ENCODE assay signal across 10 cellular contexts in genomic region chr15:55627730-55628368, GRCh38. TPM values are rescaled to one million over a fixed set of nuclear protein-coding genes. Genes with fewer than 3 reads are reported as not detected.
A peak's percentile ranks its signal among the peaks of the same experiment; 100 is the strongest.
DNase-seq lines count a peak whose midpoint lies in the region; ATAC-seq and TF ChIP-seq lines count a peak whose summit lies in the region.
"Had no signal": no experiment of that assay in that cellular context is flagged by ENCODE, and none has a peak within 500 bp of the region (broad histone marks: within the 10 kb centered on the region; RNA-seq: fewer than 3 reads in every experiment).

No MANE protein-coding gene starts in this region.

- peak overlapping the region; percentile 6 for H3K4me3 ChIP-seq in OCI-LY1 (ENCODE audit: low read depth, low read length, poor library complexity, severe bottlenecking)
- H3K4me3 ChIP-seq in aorta (ENCODE audit: low read length in 2 of 2), result no peak overlapping the region
- H3K4me3 ChIP-seq: dorsolateral prefrontal cortex had no signal

- H3K9me3 ChIP-seq in OCI-LY1 (ENCODE audit: low read length) (no peaks in the 10 kb centered on the region), aorta (ENCODE audit: control insufficient read depth, low read length) (no peaks in the 10 kb centered on the region)

- ATAC-seq in aorta (ENCODE audit: low FRiP score) (no peak), HG03460 (IDR thresholded peaks at IDR 0.05; ENCODE audit: unreplicated experiment) (no peak)

- no peaks in the 10 kb centered on the region for H3K79me2 ChIP-seq in OCI-LY1 (ENCODE audit: insufficient read depth, low read length)

- H3K27me3 ChIP-seq in OCI-LY1 (ENCODE audit: insufficient read depth, low read length) (no peaks in the 10 kb centered on the region), aorta (ENCODE audit: control insufficient read depth in 1 of 2, insufficient read depth in 2 of 2, low read length in 1 of 2) (no peaks in the 10 kb centered on the region)

- DNase-seq in GM03348 (ENCODE audit: low spot score) (peak; percentile 74), epithelial cell of prostate (ENCODE audit: low read depth, low spot score) (peak; percentile 92), putamen (ENCODE audit: low spot score) (peak; percentile 26), NCI-H146 (lab: John Stamatoyannopoulos, UW) (no peak), aorta (no peak), superior temporal gyrus (ENCODE audit: extremely low spot score) (no peak)

- peaks cover 32% of the 10 kb centered on the region for H3F3A ChIP-seq in OCI-LY1 (ENCODE audit: insufficient read depth, low read length)

- H3K4me1 ChIP-seq in OCI-LY1 (ENCODE audit: insufficient read depth, low read length, severe bottlenecking) (peaks cover 90% of the 10 kb centered on the region), aorta (ENCODE audit: control insufficient read depth in 1 of 2, insufficient read depth in 2 of 2, low read length in 2 of 2) (no peaks in the 10 kb centered on the region)

- no peak overlapping the region for H2AFZ ChIP-seq in OCI-LY1 (ENCODE audit: low read length)

- no peaks in the 10 kb centered on the region for H3K36me3 ChIP-seq in OCI-LY1 (ENCODE audit: insufficient read depth, low read length)
- no peaks in the 10 kb centered on the region for H3K36me3 ChIP-seq in aorta (ENCODE audit: control insufficient read depth in 1 of 2, insufficient read depth in 2 of 2, low read length in 1 of 2)

- intact Hi-C loops in aorta (cut with DNase I), result no loop called here

- H4K20me1 ChIP-seq in OCI-LY1 (ENCODE audit: insufficient read depth, low read length), result no peaks in the 10 kb centered on the region

- H3K27ac ChIP-seq in OCI-LY1 (ENCODE audit: low read depth, low read length, poor library complexity, severe bottlenecking) (peak overlapping the region; percentile 94), epithelial cell of prostate (peak overlapping the region; percentile 32), aorta (ENCODE audit: low read depth in 1 of 2, low read length in 2 of 2) (no peak overlapping the region)
- H3K27ac ChIP-seq: dorsolateral prefrontal cortex had no signal

- H3K9ac ChIP-seq in OCI-LY1 (ENCODE audit: low read length), result peak overlapping the region; percentile 58

- no peaks in the 10 kb centered on the region for H3K9me2 ChIP-seq in OCI-LY1 (ENCODE audit: low read depth, low read length)

- peak overlapping the region; percentile 61 for H3K4me2 ChIP-seq in OCI-LY1 (ENCODE audit: low read length)

- WGBS in aorta, 2 donors, result 71 to 81% methylated on average over 7 of the region's 7 CpGs

- TF ChIP-seq CTCF in OCI-LY1 (IDR thresholded peaks at IDR 0.05; ENCODE audit: low read length), result peak; percentile 34; the same call in 1 of the 2 replicates

RNA-seq across cellular contexts. Expression of gene PYGO1, which starts 39.7 kb away (rescaled TPM):
- 10 to 100 TPM; 10.9 to 13.9 TPM for total RNA-seq in aorta
- polyA plus RNA-seq in aorta, result 1 to 10 TPM; 1.4 to 2.2 TPM
- polyA plus RNA-seq: IgD-negative memory B cell had no signal

Comparison
In these comparisons a context has a peak if more than half of its experiments do, and no peak if none do; other contexts are left out.
1. DNase-seq: peak in GM03348 (single experiment), epithelial cell of prostate (single experiment) and putamen (single experiment); none in NCI-H146 (single experiment), aorta (0 of 2) and superior temporal gyrus (single experiment).
2. H3K27ac ChIP-seq: peak in OCI-LY1 (single experiment) and epithelial cell of prostate (single experiment); none in aorta (0 of 2).